In genomic region chr17:19505561-19505960, GRCh38 we compare ENCODE assay signal across 10 cellular contexts. TPM values are rescaled to one million over a fixed set of nuclear protein-coding genes. Genes with fewer than 3 reads are reported as not detected.
DNase-seq lines count a peak whose midpoint lies in the region; ATAC-seq and TF ChIP-seq lines count a peak whose summit lies in the region.
"Not testable (repeated sequence)": the region's sequence is repeated elsewhere in the genome, so short reads cannot be mapped to it uniquely, and the experiment has no call there.
"Had no signal": no experiment of that assay in that cellular context is flagged by ENCODE, and none has a peak within 500 bp of the region (broad histone marks: within the 10 kb centered on the region; RNA-seq: fewer than 3 reads in every experiment).

No MANE protein-coding gene starts in this region.

- not testable (repeated sequence) for H2AFZ ChIP-seq in neural progenitor cell (replicated peaks)

- not testable (repeated sequence) for H4K20me1 ChIP-seq in neural progenitor cell (ENCODE audit: low read depth)

- not testable (repeated sequence) for H3K9ac ChIP-seq in neural progenitor cell

- intact Hi-C loops in activated CD4-positive, alpha-beta T cell treated with anti-CD3 and anti-CD28 coated beads, Interleukin-2, amount 10 ng/mL, durations not matched to agents 24 days and 14 days (cut with micrococcal nuclease): loop anchor here (5.0 kb wide), 1 partner anchor 362 kb away; the partner anchor contains the start of gene ULK2
- intact Hi-C loops in activated naive CD4-positive, alpha-beta T cell treated with anti-CD3 and anti-CD28 coated beads for 36 hours (cut with micrococcal nuclease): loop anchor here (5.0 kb wide), 1 partner anchor 128 kb away; the partner anchor contains the start of gene MAPK7
- intact Hi-C loops in naive thymus-derived CD4-positive, alpha-beta T cell (cut with micrococcal nuclease): loop anchor here in 1 of 2 donors (5.0 to 10.0 kb wide), 3 partner anchors 362 to 1537 kb away; partner anchors contain the start of genes PRPSAP2, ULK2 and USP22
- intact Hi-C loops in vagina (cut with DNase I): not testable (repeated sequence)

- H3K4me3 ChIP-seq in CD4-positive, CD25-positive, alpha-beta regulatory T cell (ENCODE audit: low read depth, low read length); naive thymus-derived CD4-positive, alpha-beta T cell (ENCODE audit: low read length); neural progenitor cell; vagina: not testable (repeated sequence)

- peak overlapping the region; percentile 79 to 89 (median 82) for H3K4me3 Mint-ChIP-seq in CD4-positive, CD25-positive, alpha-beta regulatory T cell
- H3K4me3 Mint-ChIP-seq in T-cell: peak overlapping the region; percentile 50 to 94 (median 73)
- peak overlapping the region; percentile 11 for H3K4me3 Mint-ChIP-seq in activated CD4-positive, alpha-beta T cell treated with anti-CD3 and anti-CD28 coated beads, Interleukin-2, amount 10 ng/mL, durations not matched to agents 24 days and 14 days
- H3K4me3 Mint-ChIP-seq in activated naive CD4-positive, alpha-beta T cell treated with anti-CD3 and anti-CD28 coated beads for 36 hours: peak overlapping the region; percentile 20
- H3K4me3 Mint-ChIP-seq in chondrocyte (ENCODE audit: unreplicated experiment): peak overlapping the region; percentile 19
- peak overlapping the region in 8 of 10 donors; percentile 6 to 91 (median 41) for H3K4me3 Mint-ChIP-seq in naive thymus-derived CD4-positive, alpha-beta T cell
- peak overlapping the region; percentile 96 for H3K4me3 Mint-ChIP-seq in neural progenitor cell

- not testable (repeated sequence) for H3K9me3 Mint-ChIP-seq in CD4-positive, CD25-positive, alpha-beta regulatory T cell; T-cell; activated CD4-positive, alpha-beta T cell treated with anti-CD3 and anti-CD28 coated beads, Interleukin-2, amount 10 ng/mL, durations not matched to agents 24 days and 14 days; activated naive CD4-positive, alpha-beta T cell treated with anti-CD3 and anti-CD28 coated beads for 36 hours; chondrocyte (ENCODE audit: low read depth); naive thymus-derived CD4-positive, alpha-beta T cell; neural progenitor cell

- not testable (repeated sequence) for H3K4me2 ChIP-seq in neural progenitor cell

- not testable (repeated sequence) for H3K27ac ChIP-seq in CD4-positive, CD25-positive, alpha-beta regulatory T cell (ENCODE audit: insufficient read depth, low read length, poor library complexity, severe bottlenecking); naive thymus-derived CD4-positive, alpha-beta T cell (ENCODE audit: low read depth, low read length); neural progenitor cell
- peak overlapping the region; percentile 94 for H3K27ac ChIP-seq in vagina

- H3F3A ChIP-seq in neural progenitor cell (ENCODE audit: low read depth): peaks cover 33% of the 10 kb centered on the region

- H3K4me1 ChIP-seq in CD4-positive, CD25-positive, alpha-beta regulatory T cell (ENCODE audit: control insufficient read depth, insufficient read depth, low read length, poor library complexity, severe bottlenecking); neural progenitor cell: not testable (repeated sequence)
- peaks cover 0 to 13% of the 10 kb centered on the region in 2 donors for H3K4me1 ChIP-seq in naive thymus-derived CD4-positive, alpha-beta T cell (ENCODE audit: control insufficient read depth in 2 of 2, insufficient read depth in 2 of 2, low read length in 2 of 2)
- peaks cover 11% of the 10 kb centered on the region for H3K4me1 ChIP-seq in vagina

- POLR2A ChIA-PET in T-cell (lab: Charles Lee); naive thymus-derived CD4-positive, alpha-beta T cell (lab: Charles Lee): not testable (repeated sequence)

- not testable (repeated sequence) for DNase-seq in CD4-positive, CD25-positive, alpha-beta regulatory T cell; T-cell; activated CD4-positive, alpha-beta T cell treated with anti-CD3 and anti-CD28 coated beads, Interleukin-2, amount 10 ng/mL, durations not matched to agents 24 days and 14 days; activated naive CD4-positive, alpha-beta T cell treated with anti-CD3 and anti-CD28 coated beads for 36 hours; chondrocyte (ENCODE audit: low spot score); naive thymus-derived CD4-positive, alpha-beta T cell; neural progenitor cell (ENCODE audit: low spot score); vagina (ENCODE audit: extremely low spot score in 2 of 2)

- H3K4me1 Mint-ChIP-seq in CD4-positive, CD25-positive, alpha-beta regulatory T cell: peaks cover 10 to 22% (median 15%) of the 10 kb centered on the region in 4 donors
- H3K4me1 Mint-ChIP-seq in T-cell (peaks cover 12 to 13% (median 12%) of the 10 kb centered on the region in 3 donors), neural progenitor cell (peaks cover 22% of the 10 kb centered on the region)
- H3K4me1 Mint-ChIP-seq in activated CD4-positive, alpha-beta T cell treated with anti-CD3 and anti-CD28 coated beads, Interleukin-2, amount 10 ng/mL, durations not matched to agents 24 days and 14 days; activated naive CD4-positive, alpha-beta T cell treated with anti-CD3 and anti-CD28 coated beads for 36 hours (ENCODE audit: low read depth); chondrocyte (ENCODE audit: low read depth): not testable (repeated sequence)
- H3K4me1 Mint-ChIP-seq in naive thymus-derived CD4-positive, alpha-beta T cell: peaks cover 10 to 13% (median 11%) of the 10 kb centered on the region in 7 donors

- not testable (repeated sequence) for H3K79me2 ChIP-seq in neural progenitor cell (ENCODE audit: low read depth)

- not testable (repeated sequence) for H3K27ac Mint-ChIP-seq in CD4-positive, CD25-positive, alpha-beta regulatory T cell; T-cell; activated CD4-positive, alpha-beta T cell treated with anti-CD3 and anti-CD28 coated beads, Interleukin-2, amount 10 ng/mL, durations not matched to agents 24 days and 14 days; activated naive CD4-positive, alpha-beta T cell treated with anti-CD3 and anti-CD28 coated beads for 36 hours; chondrocyte (ENCODE audit: unreplicated experiment); neural progenitor cell
- peak overlapping the region in 1 of 9 donors; percentile 52 for H3K27ac Mint-ChIP-seq in naive thymus-derived CD4-positive, alpha-beta T cell

- not testable (repeated sequence) for ATAC-seq in CD4-positive, CD25-positive, alpha-beta regulatory T cell (ENCODE audit: low read depth in 2 of 2); T-cell (replicated peaks in 1 of 4); naive thymus-derived CD4-positive, alpha-beta T cell

- H3K27me3 ChIP-seq in CD4-positive, CD25-positive, alpha-beta regulatory T cell (ENCODE audit: control insufficient read depth, insufficient read depth, low read length); naive thymus-derived CD4-positive, alpha-beta T cell (ENCODE audit: control insufficient read depth in 2 of 2, insufficient read depth in 2 of 2, low read length in 2 of 2); neural progenitor cell; vagina: not testable (repeated sequence)

- CTCF ChIA-PET in T-cell (lab: Charles Lee); activated naive CD4-positive, alpha-beta T cell treated with anti-CD3 and anti-CD28 coated beads for 36 hours (lab: Charles Lee); naive thymus-derived CD4-positive, alpha-beta T cell (lab: Charles Lee): not testable (repeated sequence)

- H3K27me3 Mint-ChIP-seq in CD4-positive, CD25-positive, alpha-beta regulatory T cell: peaks cover 23% of the 10 kb centered on the region
- not testable (repeated sequence) for H3K27me3 Mint-ChIP-seq in T-cell; activated naive CD4-positive, alpha-beta T cell treated with anti-CD3 and anti-CD28 coated beads for 36 hours (ENCODE audit: low read depth); chondrocyte (ENCODE audit: low read depth)
- H3K27me3 Mint-ChIP-seq in activated CD4-positive, alpha-beta T cell treated with anti-CD3 and anti-CD28 coated beads, Interleukin-2, amount 10 ng/mL, durations not matched to agents 24 days and 14 days: peaks cover 21% of the 10 kb centered on the region
- peaks cover 0 to 26% (median 0%) of the 10 kb centered on the region in 5 donors for H3K27me3 Mint-ChIP-seq in naive thymus-derived CD4-positive, alpha-beta T cell
- H3K27me3 Mint-ChIP-seq in neural progenitor cell (ENCODE audit: insufficient read depth, low read depth): peaks cover 21% of the 10 kb centered on the region

- not testable (repeated sequence) for H3K36me3 Mint-ChIP-seq in CD4-positive, CD25-positive, alpha-beta regulatory T cell; T-cell; activated CD4-positive, alpha-beta T cell treated with anti-CD3 and anti-CD28 coated beads, Interleukin-2, amount 10 ng/mL, durations not matched to agents 24 days and 14 days (ENCODE audit: low read depth); activated naive CD4-positive, alpha-beta T cell treated with anti-CD3 and anti-CD28 coated beads for 36 hours (ENCODE audit: low read depth); chondrocyte (ENCODE audit: low read depth); naive thymus-derived CD4-positive, alpha-beta T cell; neural progenitor cell

- not testable (repeated sequence) for TF ChIP-seq POLR2A in vagina (IDR thresholded peaks at IDR 0.05)

- not testable (repeated sequence) for H3K36me3 ChIP-seq in CD4-positive, CD25-positive, alpha-beta regulatory T cell (ENCODE audit: control insufficient read depth, insufficient read depth, low read length); naive thymus-derived CD4-positive, alpha-beta T cell (ENCODE audit: control insufficient read depth in 2 of 3, insufficient read depth in 3 of 3, low read length in 3 of 3); neural progenitor cell; vagina

- not testable (repeated sequence) for TF ChIP-seq CTCF in chondrocyte (IDR thresholded peaks at IDR 0.05); neural progenitor cell (IDR thresholded peaks at IDR 0.05); vagina (IDR thresholded peaks at IDR 0.05)

- not testable (repeated sequence) for H3K9me3 ChIP-seq in CD4-positive, CD25-positive, alpha-beta regulatory T cell (ENCODE audit: control insufficient read depth in 2 of 2, low read length in 2 of 2); naive thymus-derived CD4-positive, alpha-beta T cell (ENCODE audit: control insufficient read depth in 2 of 3, low read length in 3 of 3); neural progenitor cell (ENCODE audit: low read depth); vagina

RNA-seq across cellular contexts. Expression of gene SLC47A1, which starts 28.1 kb away (rescaled TPM):
- not detected for total RNA-seq in CD4-positive, CD25-positive, alpha-beta regulatory T cell
- 1 to 10 TPM in 1 of 4 donors, not detected in 3; 1.0 TPM for polyA plus RNA-seq in CD4-positive, CD25-positive, alpha-beta regulatory T cell
- total RNA-seq in T-cell (under 1 TPM in 4 of 5 donors, not detected in 1; 0.10 to 0.66 (median 0.31) TPM), chondrocyte (1.7 to 4.9 TPM (median 2.0 TPM) in 3 replicates), neural progenitor cell (ENCODE audit: low replicate concordance) (1.9 and 2.1 TPM in 2 replicates), vagina (29.7 TPM)
- not detected in 2 replicates for total RNA-seq in activated CD4-positive, alpha-beta T cell treated with anti-CD3 and anti-CD28 coated beads, Interleukin-2, amount 10 ng/mL, durations not matched to agents 24 days and 14 days
- under 1 TPM; 0.30 to 0.33 TPM for total RNA-seq in activated naive CD4-positive, alpha-beta T cell treated with anti-CD3 and anti-CD28 coated beads for 36 hours
- 1 to 10 TPM in 1 of 5 experiments, under 1 TPM in 1, not detected in 3; 0.21 to 2.7 TPM for total RNA-seq in naive thymus-derived CD4-positive, alpha-beta T cell
- polyA plus RNA-seq in naive thymus-derived CD4-positive, alpha-beta T cell: under 1 TPM in 1 of 2 donors, not detected in 1; 0.09 TPM
- total RNA-seq: HT-29 had no signal
- polyA plus RNA-seq: GM12878 had no signal

Comparison
In these comparisons a context has a peak if more than half of its experiments do, and no peak if none do; other contexts are left out.
1. H3K4me3 Mint-ChIP-seq: peak in every context shown above with its lines; median percentile 96 in neural progenitor cell; 82 in CD4-positive, CD25-positive, alpha-beta regulatory T cell; 73 in T-cell; 41 in naive thymus-derived CD4-positive, alpha-beta T cell; 20 in activated naive CD4-positive, alpha-beta T cell treated with anti-CD3 and anti-CD28 coated beads for 36 hours; 19 in chondrocyte; 11 in activated CD4-positive, alpha-beta T cell treated with anti-CD3 and anti-CD28 coated beads, Interleukin-2, amount 10 ng/mL, durations not matched to agents 24 days and 14 days.